ENCODE assay signal across 8 cellular contexts in genomic region chr1:66925944-66926343, GRCh38. TPM values are rescaled to one million over a fixed set of nuclear protein-coding genes. Genes with fewer than 3 reads are reported as not detected.
DNase-seq lines count a peak whose midpoint lies in the region; ATAC-seq and TF ChIP-seq lines count a peak whose summit lies in the region.

No MANE protein-coding gene starts in this region.

- no peaks in the 10 kb centered on the region for H3K9me3 Mint-ChIP-seq in GM23338

- TF ChIP-seq CTCF in GM23338 (conservative IDR thresholded peaks at IDR 0.05; ENCODE audit: low read depth in 2 of 2): no peak
- TF ChIP-seq CTCF in VCaP (conservative IDR thresholded peaks at IDR 0.05): no peak
- no peak for TF ChIP-seq CTCF in foreskin keratinocyte (conservative IDR thresholded peaks at IDR 0.05)

- in situ Hi-C loops in ACHN (cut with HindIII; ENCODE audit: low pct_ligation_motif_present, low pct_unique_long_range_greater_than_20kb, low sequenced_read_pairs): no loop called here

- peaks cover under 1% of the 10 kb centered on the region; the same call in 1 of the 3 replicates for H3K36me3 Mint-ChIP-seq in GM23338 (ENCODE audit: low read depth)

- H3K27me3 ChIP-seq in GM23338 (ENCODE audit: insufficient read depth) (no peaks in the 10 kb centered on the region), foreskin keratinocyte (no peaks in the 10 kb centered on the region), skeletal muscle satellite cell (ENCODE audit: control insufficient read depth, insufficient read depth, low read length) (no peaks in the 10 kb centered on the region)

- peak overlapping the region; percentile 84 for H3K4me3 ChIP-seq in GM23338
- peak overlapping the region; percentile 96 for H3K4me3 ChIP-seq in skeletal muscle satellite cell (ENCODE audit: low read length)

- DNase-seq in ACHN (peak; percentile 38), GM23338 (ENCODE audit: low spot score) (peak; percentile 38), foreskin keratinocyte (no peak), NCI-H2029 (lab: John Stamatoyannopoulos, UW) (no peak)

- peak overlapping the region; percentile 97 for H3K27ac Mint-ChIP-seq in GM23338

- peaks cover 20% of the 10 kb centered on the region for H3K4me1 Mint-ChIP-seq in GM23338

- no peaks in the 10 kb centered on the region for H3K36me3 ChIP-seq in GM23338 (ENCODE audit: insufficient read depth)
- no peaks in the 10 kb centered on the region for H3K36me3 ChIP-seq in skeletal muscle satellite cell (ENCODE audit: insufficient read depth, low read length)

- H3K9ac ChIP-seq in skeletal muscle satellite cell (ENCODE audit: low read depth, low read length): peak overlapping the region; percentile 97

- no peaks in the 10 kb centered on the region for H3K9me3 ChIP-seq in skeletal muscle satellite cell (replicated peaks; ENCODE audit: low read length)

- H3K9me2 ChIP-seq in GM23338 (ENCODE audit: insufficient read depth): no peaks in the 10 kb centered on the region

- peaks cover 5% of the 10 kb centered on the region; the same call in 1 of the 2 replicates for H4K20me1 ChIP-seq in GM23338 (replicated peaks; ENCODE audit: insufficient read depth)

- peak overlapping the region; percentile 85 for H3K4me3 Mint-ChIP-seq in GM23338

- peaks cover 57% of the 10 kb centered on the region for H3K79me2 ChIP-seq in GM23338 (replicated peaks; ENCODE audit: insufficient read depth)

- H3K27ac ChIP-seq in GM23338 (ENCODE audit: low read depth) (peak overlapping the region; percentile 97), VCaP (peak overlapping the region; percentile 87), foreskin keratinocyte (peak overlapping the region; percentile 22)

- H3K27me3 Mint-ChIP-seq in GM23338 (ENCODE audit: insufficient read depth, low read depth, poor library complexity): peaks cover 8% of the 10 kb centered on the region

- H3K4me1 ChIP-seq in GM23338 (ENCODE audit: insufficient read depth): peaks cover 22% of the 10 kb centered on the region
- peaks cover 34% of the 10 kb centered on the region for H3K4me1 ChIP-seq in foreskin keratinocyte
- peaks cover 37% of the 10 kb centered on the region for H3K4me1 ChIP-seq in skeletal muscle satellite cell (ENCODE audit: control insufficient read depth, insufficient read depth, low read length)

- no peak for ATAC-seq in GM23338
- ATAC-seq in foreskin keratinocyte: no peak
- ATAC-seq in HG03457 (IDR thresholded peaks at IDR 0.05; ENCODE audit: unreplicated experiment): no peak
- no peak for ATAC-seq in GM21515 (IDR thresholded peaks at IDR 0.05; ENCODE audit: unreplicated experiment)

- H3F3A ChIP-seq in GM23338 (replicated peaks; ENCODE audit: low read depth): peaks cover 7% of the 10 kb centered on the region; the same call in 1 of the 2 replicates

- H3K4me2 ChIP-seq in GM23338 (peak overlapping the region; percentile 89), skeletal muscle satellite cell (ENCODE audit: low read length) (peak overlapping the region; percentile 80)

- H2AFZ ChIP-seq in GM23338: peak overlapping the region; percentile 60

TF ChIP-seq in GM23338, 12 proteins besides CTCF, POLR2A, EP300 and RAD21 (continues in another document):
- TF ChIP-seq EZH2 (IDR thresholded peaks at IDR 0.05; ENCODE audit: low read depth, unreplicated experiment): no peak
- no peak for TF ChIP-seq ZNF114 (CRISPR knock-in tag; IDR thresholded peaks at IDR 0.05)
- no peak for TF ChIP-seq EZH2phosphoT487 (IDR thresholded peaks at IDR 0.05; ENCODE audit: unreplicated experiment)
- TF ChIP-seq, protein P1, sequence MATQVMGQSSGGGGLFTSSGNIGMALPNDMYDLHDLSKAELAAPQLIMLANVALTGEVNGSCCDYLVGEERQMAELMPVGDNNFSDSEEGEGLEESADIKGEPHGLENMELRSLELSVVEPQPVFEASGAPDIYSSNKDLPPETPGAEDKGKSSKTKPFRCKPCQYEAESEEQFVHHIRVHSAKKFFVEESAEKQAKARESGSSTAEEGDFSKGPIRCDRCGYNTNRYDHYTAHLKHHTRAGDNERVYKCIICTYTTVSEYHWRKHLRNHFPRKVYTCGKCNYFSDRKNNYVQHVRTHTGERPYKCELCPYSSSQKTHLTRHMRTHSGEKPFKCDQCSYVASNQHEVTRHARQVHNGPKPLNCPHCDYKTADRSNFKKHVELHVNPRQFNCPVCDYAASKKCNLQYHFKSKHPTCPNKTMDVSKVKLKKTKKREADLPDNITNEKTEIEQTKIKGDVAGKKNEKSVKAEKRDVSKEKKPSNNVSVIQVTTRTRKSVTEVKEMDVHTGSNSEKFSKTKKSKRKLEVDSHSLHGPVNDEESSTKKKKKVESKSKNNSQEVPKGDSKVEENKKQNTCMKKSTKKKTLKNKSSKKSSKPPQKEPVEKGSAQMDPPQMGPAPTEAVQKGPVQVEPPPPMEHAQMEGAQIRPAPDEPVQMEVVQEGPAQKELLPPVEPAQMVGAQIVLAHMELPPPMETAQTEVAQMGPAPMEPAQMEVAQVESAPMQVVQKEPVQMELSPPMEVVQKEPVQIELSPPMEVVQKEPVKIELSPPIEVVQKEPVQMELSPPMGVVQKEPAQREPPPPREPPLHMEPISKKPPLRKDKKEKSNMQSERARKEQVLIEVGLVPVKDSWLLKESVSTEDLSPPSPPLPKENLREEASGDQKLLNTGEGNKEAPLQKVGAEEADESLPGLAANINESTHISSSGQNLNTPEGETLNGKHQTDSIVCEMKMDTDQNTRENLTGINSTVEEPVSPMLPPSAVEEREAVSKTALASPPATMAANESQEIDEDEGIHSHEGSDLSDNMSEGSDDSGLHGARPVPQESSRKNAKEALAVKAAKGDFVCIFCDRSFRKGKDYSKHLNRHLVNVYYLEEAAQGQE (IDR thresholded peaks at IDR 0.05; ENCODE audit: unreplicated experiment): no peak
- TF ChIP-seq, protein P2, sequence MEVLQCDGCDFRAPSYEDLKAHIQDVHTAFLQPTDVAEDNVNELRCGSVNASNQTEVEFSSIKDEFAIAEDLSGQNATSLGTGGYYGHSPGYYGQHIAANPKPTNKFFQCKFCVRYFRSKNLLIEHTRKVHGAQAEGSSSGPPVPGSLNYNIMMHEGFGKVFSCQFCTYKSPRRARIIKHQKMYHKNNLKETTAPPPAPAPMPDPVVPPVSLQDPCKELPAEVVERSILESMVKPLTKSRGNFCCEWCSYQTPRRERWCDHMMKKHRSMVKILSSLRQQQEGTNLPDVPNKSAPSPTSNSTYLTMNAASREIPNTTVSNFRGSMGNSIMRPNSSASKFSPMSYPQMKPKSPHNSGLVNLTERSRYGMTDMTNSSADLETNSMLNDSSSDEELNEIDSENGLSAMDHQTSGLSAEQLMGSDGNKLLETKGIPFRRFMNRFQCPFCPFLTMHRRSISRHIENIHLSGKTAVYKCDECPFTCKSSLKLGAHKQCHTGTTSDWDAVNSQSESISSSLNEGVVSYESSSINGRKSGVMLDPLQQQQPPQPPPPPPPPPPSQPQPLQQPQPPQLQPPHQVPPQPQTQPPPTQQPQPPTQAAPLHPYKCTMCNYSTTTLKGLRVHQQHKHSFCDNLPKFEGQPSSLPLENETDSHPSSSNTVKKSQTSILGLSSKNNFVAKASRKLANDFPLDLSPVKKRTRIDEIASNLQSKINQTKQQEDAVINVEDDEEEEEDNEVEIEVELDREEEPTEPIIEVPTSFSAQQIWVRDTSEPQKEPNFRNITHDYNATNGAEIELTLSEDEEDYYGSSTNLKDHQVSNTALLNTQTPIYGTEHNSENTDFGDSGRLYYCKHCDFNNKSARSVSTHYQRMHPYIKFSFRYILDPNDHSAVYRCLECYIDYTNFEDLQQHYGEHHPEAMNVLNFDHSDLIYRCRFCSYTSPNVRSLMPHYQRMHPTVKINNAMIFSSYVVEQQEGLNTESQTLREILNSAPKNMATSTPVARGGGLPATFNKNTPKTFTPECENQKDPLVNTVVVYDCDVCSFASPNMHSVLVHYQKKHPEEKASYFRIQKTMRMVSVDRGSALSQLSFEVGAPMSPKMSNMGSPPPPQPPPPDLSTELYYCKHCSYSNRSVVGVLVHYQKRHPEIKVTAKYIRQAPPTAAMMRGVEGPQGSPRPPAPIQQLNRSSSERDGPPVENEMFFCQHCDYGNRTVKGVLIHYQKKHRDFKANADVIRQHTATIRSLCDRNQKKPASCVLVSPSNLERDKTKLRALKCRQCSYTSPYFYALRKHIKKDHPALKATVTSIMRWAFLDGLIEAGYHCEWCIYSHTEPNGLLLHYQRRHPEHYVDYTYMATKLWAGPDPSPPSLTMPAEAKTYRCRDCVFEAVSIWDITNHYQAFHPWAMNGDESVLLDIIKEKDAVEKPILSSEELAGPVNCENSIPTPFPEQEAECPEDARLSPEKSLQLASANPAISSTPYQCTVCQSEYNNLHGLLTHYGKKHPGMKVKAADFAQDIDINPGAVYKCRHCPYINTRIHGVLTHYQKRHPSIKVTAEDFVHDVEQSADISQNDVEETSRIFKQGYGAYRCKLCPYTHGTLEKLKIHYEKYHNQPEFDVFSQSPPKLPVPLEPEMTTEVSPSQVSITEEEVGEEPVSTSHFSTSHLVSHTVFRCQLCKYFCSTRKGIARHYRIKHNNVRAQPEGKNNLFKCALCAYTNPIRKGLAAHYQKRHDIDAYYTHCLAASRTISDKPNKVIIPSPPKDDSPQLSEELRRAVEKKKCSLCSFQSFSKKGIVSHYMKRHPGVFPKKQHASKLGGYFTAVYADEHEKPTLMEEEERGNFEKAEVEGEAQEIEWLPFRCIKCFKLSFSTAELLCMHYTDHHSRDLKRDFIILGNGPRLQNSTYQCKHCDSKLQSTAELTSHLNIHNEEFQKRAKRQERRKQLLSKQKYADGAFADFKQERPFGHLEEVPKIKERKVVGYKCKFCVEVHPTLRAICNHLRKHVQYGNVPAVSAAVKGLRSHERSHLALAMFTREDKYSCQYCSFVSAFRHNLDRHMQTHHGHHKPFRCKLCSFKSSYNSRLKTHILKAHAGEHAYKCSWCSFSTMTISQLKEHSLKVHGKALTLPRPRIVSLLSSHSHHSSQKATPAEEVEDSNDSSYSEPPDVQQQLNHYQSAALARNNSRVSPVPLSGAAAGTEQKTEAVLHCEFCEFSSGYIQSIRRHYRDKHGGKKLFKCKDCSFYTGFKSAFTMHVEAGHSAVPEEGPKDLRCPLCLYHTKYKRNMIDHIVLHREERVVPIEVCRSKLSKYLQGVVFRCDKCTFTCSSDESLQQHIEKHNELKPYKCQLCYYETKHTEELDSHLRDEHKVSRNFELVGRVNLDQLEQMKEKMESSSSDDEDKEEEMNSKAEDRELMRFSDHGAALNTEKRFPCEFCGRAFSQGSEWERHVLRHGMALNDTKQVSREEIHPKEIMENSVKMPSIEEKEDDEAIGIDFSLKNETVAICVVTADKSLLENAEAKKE (CRISPR knock-in tag; IDR thresholded peaks at IDR 0.05): no peak
- no peak for TF ChIP-seq NANOG (IDR thresholded peaks at IDR 0.05; ENCODE audit: borderline replicate concordance)

RNA-seq across cellular contexts. Expression of gene MIER1, which starts 1.2 kb away (rescaled TPM):
- total RNA-seq in GM23338 (2014; rRNA removed; shearing (Covaris generic)): 34.1 and 38.2 TPM in 2 replicates
- polyA plus RNA-seq in GM23338 (2016; fragmentation: Nextera tagmentation; extraction: Ambion mirVana) (64.8 and 72.8 TPM in 2 replicates), foreskin keratinocyte (8.5 and 10.0 TPM in 2 replicates)
- 30.9 and 31.7 TPM in 2 replicates for total RNA-seq in foreskin keratinocyte
- 16.8 and 19.0 TPM in 2 replicates for total RNA-seq in skeletal muscle satellite cell (2012; rRNA removed)

RNA-seq across cellular contexts. Expression of gene DNAI4, which starts 1.3 kb away (rescaled TPM):
- total RNA-seq in GM23338 (2014; rRNA removed; shearing (Covaris generic)): 0.90 and 5.3 TPM in 2 replicates
- 1.3 and 3.8 TPM in 2 replicates for polyA plus RNA-seq in GM23338 (2016; fragmentation: Nextera tagmentation; extraction: Ambion mirVana)
- 2.1 and 2.2 TPM in 2 replicates for total RNA-seq in foreskin keratinocyte
- 0.70 and 1.3 TPM in 2 replicates for polyA plus RNA-seq in foreskin keratinocyte
- total RNA-seq in skeletal muscle satellite cell (2012; rRNA removed): 2.3 and 2.8 TPM in 2 replicates

Comparison
In these comparisons a context has a peak if more than half of its experiments do, and no peak if none do; other contexts are left out.
1. DNase-seq: peak in ACHN (single experiment) and GM23338 (single experiment); none in foreskin keratinocyte (0 of 2) and NCI-H2029 (single experiment).
2. H3K27ac ChIP-seq: peak in every context shown above with its lines; median percentile 97 in GM23338; 87 in VCaP; 22 in foreskin keratinocyte.